ENCODE assay signal across 12 cellular contexts in the genomic region with DNA sequence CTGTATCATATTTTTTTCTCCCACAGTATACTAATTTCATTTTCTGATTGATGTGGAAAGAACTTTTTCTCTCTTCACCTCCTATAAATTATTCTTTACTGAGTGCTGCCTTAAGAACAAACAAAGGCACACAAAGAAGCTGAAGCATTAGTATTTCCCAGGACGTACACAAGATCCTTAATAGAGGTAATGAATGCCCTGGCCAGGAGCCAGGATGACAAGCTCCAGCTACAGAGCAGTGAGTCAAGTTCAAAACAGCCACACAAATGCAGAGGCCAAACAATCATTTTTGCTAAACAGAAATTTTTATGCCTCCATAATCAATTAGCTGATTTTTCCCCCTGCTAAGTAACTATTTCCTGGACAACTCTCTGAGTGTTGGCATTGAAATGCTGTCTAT.
DNase-seq lines count a peak whose midpoint lies in the region; ATAC-seq and TF ChIP-seq lines count a peak whose summit lies in the region.
"Had no signal": no experiment of that assay in that cellular context is flagged by ENCODE, and none has a peak within 500 bp of the region (broad histone marks: within the 10 kb centered on the region; RNA-seq: fewer than 3 reads in every experiment).

No MANE protein-coding gene starts in this region.

- no peaks in the 10 kb centered on the region for H3K4me1 ChIP-seq in body of pancreas
- no peaks in the 10 kb centered on the region for H3K4me1 ChIP-seq in H9 (ENCODE audit: insufficient read depth, low read length)
- H3K4me1 ChIP-seq: upper lobe of left lung had no signal

- WGBS in body of pancreas, 2 donors = 7 to 14% methylated on average over 1 of the region's 1 CpG
- WGBS in H9 (ENCODE audit: extremely low coverage, insufficient read length, low lambda C conversion rate) = no CpG with 5 or more reads among the region's 1 CpG

- intact Hi-C loops in body of pancreas (cut with DNase I) = no loop called here

- no peak overlapping the region for H3K4me3 ChIP-seq in body of pancreas
- H3K4me3 ChIP-seq: upper lobe of left lung had no signal

- H2BK5ac ChIP-seq in H9 (ENCODE audit: insufficient read length, low read length) = no peak overlapping the region

- ATAC-seq in body of pancreas (no peak), GM21367 (IDR thresholded peaks at IDR 0.05; ENCODE audit: unreplicated experiment) (no peak)

- H2BK12ac ChIP-seq in H9 (ENCODE audit: insufficient read length, low read depth, low read length) = no peak overlapping the region

- H3K9ac ChIP-seq in H9 (ENCODE audit: extremely low read depth, insufficient read length, low read length) = no peak overlapping the region

- H4K8ac ChIP-seq in H9 (replicated peaks; ENCODE audit: insufficient read length, low read depth, low read length) = no peak overlapping the region

- H3K36me3 Mint-ChIP-seq in H9 (ENCODE audit: insufficient read depth in 1 of 3, low read depth in 3 of 3) = no peaks in the 10 kb centered on the region
- H3K36me3 Mint-ChIP-seq: naive B cell had no signal

- no peak for TF ChIP-seq POLR2A in body of pancreas (IDR thresholded peaks at IDR 0.05)

- no peak overlapping the region for H3K4ac ChIP-seq in H9 (ENCODE audit: low read depth, low read length)

- H3K4me2 ChIP-seq in H9 (ENCODE audit: insufficient read depth, insufficient read length, low read length) = no peak overlapping the region

- no peak overlapping the region for H2BK15ac ChIP-seq in H9 (ENCODE audit: low read depth, low read length)

- no peak overlapping the region for H3K18ac ChIP-seq in H9 (ENCODE audit: insufficient read length, low read depth, low read length)

- H4K20me1 ChIP-seq in H9 (ENCODE audit: control insufficient read depth, insufficient read depth, insufficient read length) = no peaks in the 10 kb centered on the region

- H3K56ac ChIP-seq in H9 (ENCODE audit: insufficient read length, low read depth, low read length) = no peak overlapping the region

- H3T11ph ChIP-seq in H9 (ENCODE audit: low read length) = no peak overlapping the region

- no peaks in the 10 kb centered on the region for H3K79me1 ChIP-seq in H9 (ENCODE audit: insufficient read depth, low read depth, low read length, poor library complexity, severe bottlenecking)

- H3K36me3 ChIP-seq in body of pancreas (replicated peaks in 1 of 2; ENCODE audit: insufficient read depth in 1 of 2, low read depth in 2 of 2) = no peaks in the 10 kb centered on the region
- H3K36me3 ChIP-seq: upper lobe of left lung had no signal

- no peaks in the 10 kb centered on the region for H3K9me3 ChIP-seq in body of pancreas
- H3K9me3 ChIP-seq in H9 (ENCODE audit: control insufficient read depth, low read depth, low read length) = no peaks in the 10 kb centered on the region
- H3K9me3 ChIP-seq: upper lobe of left lung had no signal

- DNase-seq in Daoy (ENCODE audit: low read depth) (peak; percentile 1), NCI-H146 treated with DMSO at 0.1 percent for 48 hours (lab: John Stamatoyannopoulos, UW; ENCODE audit: unreplicated experiment) (peak; percentile 48), body of pancreas (peak in 3 of 4 donors; percentile 4 to 52 (median 24)), lung microvascular endothelial cell (ENCODE audit: low read depth in 2 of 2) (peak; percentile 5 to 53), H9 (no peak)
- DNase-seq in activated effector memory CD4-positive, alpha-beta T cell treated with Interleukin-2 at 50 U/mL for 16 hours = no peak
- no peak for DNase-seq in activated CD8-positive, alpha-beta memory T cell treated with anti-CD3 and anti-CD28 coated beads, Interleukin-2, amount 50 U/mL, for 48 hours
- DNase-seq: EL, naive B cell, T-helper 2 cell had no signal

- no peak overlapping the region for H4K5ac ChIP-seq in H9 (ENCODE audit: insufficient read length, low read depth, low read length)

- no peak overlapping the region for H3K27ac Mint-ChIP-seq in H9
- H3K27ac Mint-ChIP-seq: naive B cell had no signal

- no peak overlapping the region for H3K14ac ChIP-seq in H9 (ENCODE audit: insufficient read depth, low read length)

- H3K4me3 Mint-ChIP-seq in H9 = no peak overlapping the region

- H2AFZ ChIP-seq in H9 (ENCODE audit: low read length) = no peak overlapping the region

- H3K27me3 ChIP-seq in body of pancreas (no peaks in the 10 kb centered on the region), H9 (ENCODE audit: insufficient read depth, low read length) (no peaks in the 10 kb centered on the region)
- H3K27me3 ChIP-seq: upper lobe of left lung had no signal

- no peaks in the 10 kb centered on the region for H3K27me3 Mint-ChIP-seq in H9 (ENCODE audit: low read depth)
- H3K27me3 Mint-ChIP-seq: naive B cell had no signal

- no peak overlapping the region for H2BK20ac ChIP-seq in H9 (ENCODE audit: low read depth, low read length, poor library complexity, severe bottlenecking)

- H3K9me3 Mint-ChIP-seq in H9 = no peaks in the 10 kb centered on the region

- no peaks in the 10 kb centered on the region for H3K79me2 ChIP-seq in H9 (ENCODE audit: insufficient read depth, low read length)

- TF ChIP-seq CTCF in body of pancreas (IDR thresholded peaks at IDR 0.05) (no peak), H9 (conservative IDR thresholded peaks at IDR 0.05) (no peak)

- H3K23me2 ChIP-seq in H9 (ENCODE audit: insufficient read length, low read depth, low read length, poor library complexity, severe bottlenecking) = no peaks in the 10 kb centered on the region

- H2AK5ac ChIP-seq in H9 (ENCODE audit: insufficient read length, low read length) = no peak overlapping the region

- no peak overlapping the region for H3K23ac ChIP-seq in H9 (ENCODE audit: insufficient read length, low read depth, low read length)

- H4K91ac ChIP-seq in H9 (ENCODE audit: insufficient read length, low read depth, low read length) = no peak overlapping the region

- H2BK120ac ChIP-seq in H9 (ENCODE audit: low read depth, low read length, poor library complexity, severe bottlenecking) = no peak overlapping the region

- H3K27ac ChIP-seq in body of pancreas = no peak overlapping the region
- H3K27ac ChIP-seq in H9 (ENCODE audit: insufficient read length, low read depth, low read length) = no peak overlapping the region
- H3K27ac ChIP-seq: upper lobe of left lung had no signal

- H3K4me1 Mint-ChIP-seq in H9 = peaks cover 13 to 14% of the 10 kb centered on the region in 2 experiments
- H3K4me1 Mint-ChIP-seq: naive B cell had no signal

Comparison
In these comparisons a context has a peak if more than half of its experiments do, and no peak if none do; other contexts are left out.
1. DNase-seq: peak in Daoy (single experiment), NCI-H146 treated with DMSO at 0.1 percent for 48 hours (single experiment), body of pancreas (3 of 4) and lung microvascular endothelial cell (2 of 2); none in H9 (single experiment), activated effector memory CD4-positive, alpha-beta T cell treated with Interleukin-2 at 50 U/mL for 16 hours (single experiment) and activated CD8-positive, alpha-beta memory T cell treated with anti-CD3 and anti-CD28 coated beads, Interleukin-2, amount 50 U/mL, for 48 hours (single experiment).